ENCODE assay signal across 22 cellular contexts in genomic region chr2:129587426-129588064, GRCh38.
DNase-seq lines count a peak whose midpoint lies in the region; ATAC-seq and TF ChIP-seq lines count a peak whose summit lies in the region.
"Had no signal": no experiment of that assay in that cellular context is flagged by ENCODE, and none has a peak within 500 bp of the region (broad histone marks: within the 10 kb centered on the region; RNA-seq: fewer than 3 reads in every experiment).

No MANE protein-coding gene starts in this region.

- no peak overlapping the region for H3K4me3 Mint-ChIP-seq in endodermal cell
- H3K4me3 Mint-ChIP-seq: CD14-positive monocyte had no signal

- H3K36me3 ChIP-seq in endodermal cell (ENCODE audit: control insufficient read depth, insufficient read depth, low read length) (no peaks in the 10 kb centered on the region), testis (ENCODE audit: low read depth, missing control alignments) (no peaks in the 10 kb centered on the region)
- H3K36me3 ChIP-seq: MG63 had no signal

- peaks cover 39% of the 10 kb centered on the region for H3K27me3 Mint-ChIP-seq in endodermal cell (ENCODE audit: insufficient read depth)

- peaks cover 2% of the 10 kb centered on the region for H3K4me1 Mint-ChIP-seq in endodermal cell
- H3K4me1 Mint-ChIP-seq: CD14-positive monocyte had no signal

- H3K4me1 ChIP-seq in endodermal cell (ENCODE audit: control insufficient read depth, insufficient read depth, low read length) (no peaks in the 10 kb centered on the region), testis (no peaks in the 10 kb centered on the region)
- H3K4me1 ChIP-seq: A549 had no signal

- no peak overlapping the region for H3K4me3 ChIP-seq in endodermal cell (ENCODE audit: low read length)
- peak overlapping the region; percentile 33 to 57 for H3K4me3 ChIP-seq in testis
- H3K4me3 ChIP-seq: A549, MG63 had no signal

- no peak for TF ChIP-seq POLR2A in testis (IDR thresholded peaks at IDR 0.05)

- TF ChIP-seq CTCF in endodermal cell (conservative IDR thresholded peaks at IDR 0.05) (peak; percentile 80), testis (IDR thresholded peaks at IDR 0.05) (peak in 2 of 3 experiments; percentile 31 to 44)

- intact Hi-C loops in Right ventricle myocardium superior (cut with DNase I), result no loop called here
- intact Hi-C loops in cardiac septum (cut with DNase I), result no loop called here
- intact Hi-C loops in testis (cut with DNase I; ENCODE audit: low total_unique reads), result no loop called here

- WGBS in endodermal cell (ENCODE audit: insufficient coverage in 1 of 2, insufficient read length in 1 of 2), 2 experiments, result 92 to 95% methylated on average over 49 to 51 of the region's 51 CpGs
- WGBS in testis, 2 donors, result 42 to 63% methylated on average over 26 to 51 of the region's 51 CpGs

- no peaks in the 10 kb centered on the region for H3K36me3 Mint-ChIP-seq in endodermal cell (ENCODE audit: low read depth)
- H3K36me3 Mint-ChIP-seq: CD14-positive monocyte had no signal

- H3K27me3 ChIP-seq in endodermal cell (ENCODE audit: control insufficient read depth, insufficient read depth, low read length, poor library complexity, severe bottlenecking), result no peaks in the 10 kb centered on the region
- no peaks in the 10 kb centered on the region for H3K27me3 ChIP-seq in testis

- ATAC-seq in Right ventricle myocardium superior (ENCODE audit: poor library complexity) (peak; percentile 31), GM18498 (IDR thresholded peaks at IDR 0.05; ENCODE audit: unreplicated experiment) (no peak), HG03521 (IDR thresholded peaks at IDR 0.05; ENCODE audit: unreplicated experiment) (no peak)
- ATAC-seq: A549 had no signal

- H3K27ac ChIP-seq in endodermal cell (ENCODE audit: low read depth, low read length) (no peak overlapping the region), testis (no peak overlapping the region)
- H3K27ac ChIP-seq: A549, KMS-11, RWPE1 had no signal

- no peak for DNase-seq in Right ventricle myocardium superior
- no peak for DNase-seq in cardiac septum (ENCODE audit: low spot score)
- DNase-seq in endodermal cell, result peak; percentile 83
- DNase-seq in islet precursor cell, result peak; percentile 55
- DNase-seq in testis, result peak; percentile 79
- DNase-seq in NCI-H524 (lab: John Stamatoyannopoulos, UW), result no peak
- DNase-seq: COR-L47; DMS153; EL; MG63; NCI-H1092 treated with DMSO at 0.1 percent for 48 hours; NCI-H1694; NCI-H2107; NCI-H345; NCI-H69; NK-92 treated with Interleukin-12 subunit alpha and Interleukin-12 subunit beta, amount 100 ng/mL, for 24 hours had no signal

- H3K9ac ChIP-seq in endodermal cell (ENCODE audit: extremely low read depth, low read length, poor library complexity, severe bottlenecking), result no peak overlapping the region
- H3K9ac ChIP-seq: KMS-11 had no signal

- H3K9me3 ChIP-seq in endodermal cell (ENCODE audit: control insufficient read depth, low read length), result no peaks in the 10 kb centered on the region
- no peaks in the 10 kb centered on the region for H3K9me3 ChIP-seq in testis
- H3K9me3 ChIP-seq: A549, MG63 had no signal

- peaks cover 5% of the 10 kb centered on the region for H3K9me3 Mint-ChIP-seq in endodermal cell

- no peak overlapping the region for H3K27ac Mint-ChIP-seq in endodermal cell

Comparison
In these comparisons a context has a peak if more than half of its experiments do, and no peak if none do; other contexts are left out.
1. DNase-seq: peak in endodermal cell (single experiment), islet precursor cell (single experiment) and testis (single experiment); none in Right ventricle myocardium superior (single experiment), cardiac septum (single experiment) and NCI-H524 (0 of 2).